ENCODE assay signal across 1 cellular context in genomic region chr10:128739937-128740336, GRCh38.
TF ChIP-seq lines count a peak whose summit lies in the region.

No MANE protein-coding gene starts in this region.

TF ChIP-seq in HCT116, 20 proteins besides CTCF, POLR2A, EP300 and RAD21 (continued from another document):
- no peak for TF ChIP-seq REST (IDR thresholded peaks at IDR 0.05; ENCODE audit: low read depth)
- no peak for TF ChIP-seq CEBPB (IDR thresholded peaks at IDR 0.05; ENCODE audit: low read depth)
- TF ChIP-seq ATF3 (IDR thresholded peaks at IDR 0.05), result no peak
- TF ChIP-seq SIN3A (IDR thresholded peaks at IDR 0.05; ENCODE audit: low read depth), result no peak
- no peak for TF ChIP-seq ELF1 (IDR thresholded peaks at IDR 0.05; ENCODE audit: borderline replicate concordance, low read depth)
- TF ChIP-seq MAX (IDR thresholded peaks at IDR 0.05), result no peak
